ENCODE assay signal across 9 cellular contexts in the genomic region with DNA sequence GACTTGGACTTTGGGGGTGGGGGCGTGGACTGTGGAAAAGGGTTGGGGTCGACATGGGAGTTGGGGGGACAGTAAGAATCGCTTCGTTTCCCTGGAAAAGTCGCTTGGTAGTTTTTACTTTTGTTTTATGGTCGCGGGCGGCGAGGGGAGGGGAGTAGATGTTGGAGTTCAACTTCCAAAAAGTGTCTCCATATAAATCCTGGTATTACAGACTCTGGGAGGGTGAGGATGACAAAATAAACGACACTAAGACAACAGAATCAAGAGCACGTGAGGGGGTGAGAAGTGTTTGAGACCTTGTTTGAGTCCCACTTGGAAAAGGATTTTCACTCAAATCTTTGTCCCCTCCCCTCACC. TPM values are rescaled to one million over a fixed set of nuclear protein-coding genes. Genes with fewer than 3 reads are reported as not detected.
DNase-seq lines count a peak whose midpoint lies in the region; ATAC-seq, FAIRE-seq and TF ChIP-seq lines count a peak whose summit lies in the region.
"Had no signal": no experiment of that assay in that cellular context is flagged by ENCODE, and none has a peak within 500 bp of the region (broad histone marks: within the 10 kb centered on the region; RNA-seq: fewer than 3 reads in every experiment).

No MANE protein-coding gene starts in this region.

- intact Hi-C loops in esophagus muscularis mucosa (cut with DNase I) = no loop called here
- intact Hi-C loops in sigmoid colon (cut with DNase I) = no loop called here
- intact Hi-C loops in pancreas (cut with DNase I) = no loop called here
- intact Hi-C loops in kidney (cut with DNase I) = no loop called here

- 6% methylated on average over 11 of the region's 11 CpGs for WGBS in esophagus muscularis mucosa
- WGBS in sigmoid colon, 2 donors = 1 to 3% methylated on average over 11 of the region's 11 CpGs
- 5 to 8% methylated on average over 11 of the region's 11 CpGs for WGBS in pancreas, 2 donors

- TF ChIP-seq POLR2A in esophagus muscularis mucosa (IDR thresholded peaks at IDR 0.05; ENCODE audit: low read depth) = no peak
- no peak for TF ChIP-seq POLR2A in sigmoid colon (IDR thresholded peaks at IDR 0.05)

- H3K9me3 ChIP-seq in RWPE2 (ENCODE audit: severe bottlenecking) (no peaks in the 10 kb centered on the region), esophagus muscularis mucosa (no peaks in the 10 kb centered on the region), sigmoid colon (no peaks in the 10 kb centered on the region), pancreas (no peaks in the 10 kb centered on the region), kidney (ENCODE audit: control insufficient read depth in 1 of 2, low read length in 2 of 2) (no peaks in the 10 kb centered on the region)

- TF ChIP-seq EP300 in esophagus muscularis mucosa (IDR thresholded peaks at IDR 0.05) (no peak), sigmoid colon (IDR thresholded peaks at IDR 0.05) (no peak)

- ATAC-seq in RWPE2 (ENCODE audit: low read depth) (no peak), pancreas (no peak)

- DNase-seq in NCI-H1105 (lab: John Stamatoyannopoulos, UW) = peak; percentile 51
- DNase-seq in NCI-H1105 treated with DMSO at 0.1 percent for 48 hours (lab: John Stamatoyannopoulos, UW) = no peak
- DNase-seq in RWPE2 (ENCODE audit: low spot score) = no peak
- DNase-seq in esophagus muscularis mucosa (ENCODE audit: extremely low spot score) = no peak
- DNase-seq in sigmoid colon = no peak
- no peak for DNase-seq in pancreas
- no peak for DNase-seq in nucleus accumbens (lab: John Stamatoyannopoulos, UW)
- no peak for DNase-seq in kidney

- no peak for FAIRE-seq in pancreas (lab: Jason Lieb, UNC)
- no peak for FAIRE-seq in kidney (lab: Jason Lieb, UNC)
- FAIRE-seq: islet of Langerhans had no signal

- TF ChIP-seq CTCF in RWPE2 (IDR thresholded peaks at IDR 0.05; ENCODE audit: poor library complexity, severe bottlenecking) = no peak
- TF ChIP-seq CTCF in esophagus muscularis mucosa (IDR thresholded peaks at IDR 0.05) = no peak
- no peak for TF ChIP-seq CTCF in sigmoid colon (IDR thresholded peaks at IDR 0.05)
- no peak for TF ChIP-seq CTCF in pancreas (IDR thresholded peaks at IDR 0.05)
- TF ChIP-seq CTCF in kidney (IDR thresholded peaks at IDR 0.05; ENCODE audit: borderline replicate concordance, extremely low read depth, insufficient read depth) = no peak

- no peaks in the 10 kb centered on the region for H3K36me3 ChIP-seq in RWPE2 (ENCODE audit: low read depth)
- H3K36me3 ChIP-seq in esophagus muscularis mucosa = no peaks in the 10 kb centered on the region
- no peaks in the 10 kb centered on the region for H3K36me3 ChIP-seq in sigmoid colon
- no peaks in the 10 kb centered on the region for H3K36me3 ChIP-seq in pancreas
- H3K36me3 ChIP-seq in kidney (ENCODE audit: control insufficient read depth in 1 of 2, insufficient read depth in 2 of 2, low read length in 2 of 2) = no peaks in the 10 kb centered on the region

- H3K27ac ChIP-seq in RWPE2 (ENCODE audit: poor library complexity, severe bottlenecking) (peak overlapping the region; percentile 22), esophagus muscularis mucosa (replicated peaks in 1 of 4) (no peak overlapping the region), sigmoid colon (no peak overlapping the region), pancreas (no peak overlapping the region), kidney (ENCODE audit: low read depth in 2 of 2, low read length in 2 of 2) (no peak overlapping the region)

- H3K4me3 ChIP-seq in RWPE2 (ENCODE audit: severe bottlenecking) = peak overlapping the region; percentile 56
- H3K4me3 ChIP-seq in esophagus muscularis mucosa = peak overlapping the region in 3 of 4 donors; percentile 32 to 51 (median 44)
- peak overlapping the region in 3 of 4 donors; percentile 2 to 38 (median 37) for H3K4me3 ChIP-seq in sigmoid colon
- H3K4me3 ChIP-seq in pancreas = no peak overlapping the region
- peak overlapping the region in 1 of 2 donors; percentile 54 for H3K4me3 ChIP-seq in kidney (ENCODE audit: low read length in 2 of 2)

- peaks cover 8% of the 10 kb centered on the region for H3K4me1 ChIP-seq in RWPE2 (ENCODE audit: insufficient read depth, poor library complexity, severe bottlenecking)
- H3K4me1 ChIP-seq in esophagus muscularis mucosa = peaks cover 39 to 57% (median 56%) of the 10 kb centered on the region in 4 donors
- peaks cover 0 to 56% (median 55%) of the 10 kb centered on the region in 4 donors for H3K4me1 ChIP-seq in sigmoid colon
- peaks cover 4 to 12% (median 8%) of the 10 kb centered on the region in 3 donors for H3K4me1 ChIP-seq in pancreas
- peaks cover 0 to 15% of the 10 kb centered on the region in 2 donors for H3K4me1 ChIP-seq in kidney (ENCODE audit: control insufficient read depth in 1 of 2, insufficient read depth in 1 of 2, low read depth in 1 of 2, low read length in 2 of 2)

- peak overlapping the region in 1 of 2 donors; percentile 12 for H3K9ac ChIP-seq in kidney (ENCODE audit: low read length in 2 of 2)

- H3K27me3 ChIP-seq in RWPE2 (ENCODE audit: insufficient read depth, poor library complexity, severe bottlenecking) (peaks cover 24% of the 10 kb centered on the region), esophagus muscularis mucosa (peaks cover 0 to 91% (median 66%) of the 10 kb centered on the region in 4 donors), sigmoid colon (peaks cover 62 to 90% (median 72%) of the 10 kb centered on the region in 3 donors), pancreas (peaks cover 0 to 27% (median 8%) of the 10 kb centered on the region in 4 donors)

RNA-seq across cellular contexts. Expression of gene BCL11B, which starts 0.7 kb away (rescaled TPM):
- total RNA-seq in esophagus muscularis mucosa (under 1 TPM; 0.34 to 0.65 (median 0.46) TPM), sigmoid colon (under 1 TPM; under 0.01 to 0.28 (median 0.15) TPM), pancreas (under 1 TPM; 0.12 to 0.47 (median 0.36) TPM), kidney (3.3 TPM)
- polyA plus RNA-seq in sigmoid colon (1 to 10 TPM in 1 of 3 donors, under 1 TPM in 2; 0.23 to 3.5 (median 0.60) TPM), pancreas (under 1 TPM; 0.04 to 0.07 TPM), kidney (ENCODE audit: insufficient read depth, low read depth, low replicate concordance) (0.13 TPM)

Comparison
In these comparisons a context has a peak if more than half of its experiments do, and no peak if none do; other contexts are left out.
1. H3K4me3 ChIP-seq: peak in RWPE2 (single experiment), esophagus muscularis mucosa (3 of 4) and sigmoid colon (3 of 4); none in pancreas (0 of 4).